In the genomic region with DNA sequence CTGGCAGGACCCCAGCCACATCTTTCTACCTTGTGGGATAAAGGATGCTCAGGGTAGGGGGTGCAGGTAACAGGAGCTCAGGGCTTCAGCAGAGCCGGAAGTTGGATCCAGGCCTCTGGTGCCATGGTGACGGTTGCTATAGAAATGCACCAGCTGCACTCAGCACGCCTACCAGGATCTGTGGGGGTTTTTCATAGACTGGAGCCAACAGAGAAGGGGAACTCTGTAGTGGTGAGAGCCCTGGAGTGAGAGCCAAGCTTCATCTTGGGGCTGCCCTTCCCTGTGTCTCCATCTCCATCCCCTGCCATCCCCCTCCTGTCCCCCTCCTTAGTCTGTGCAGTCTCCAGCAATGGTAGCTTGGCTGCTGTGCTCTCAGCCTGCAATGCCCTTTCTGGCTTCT, we compare ENCODE assay signal across 8 cellular contexts. TPM values are rescaled to one million over a fixed set of nuclear protein-coding genes. Genes with fewer than 3 reads are reported as not detected.
DNase-seq lines count a peak whose midpoint lies in the region; ATAC-seq, FAIRE-seq and TF ChIP-seq lines count a peak whose summit lies in the region.

No MANE protein-coding gene starts in this region.

- H3K36me3 Mint-ChIP-seq in activated naive CD4-positive, alpha-beta T cell treated with anti-CD3 and anti-CD28 coated beads for 36 hours (ENCODE audit: low read depth), result no peaks in the 10 kb centered on the region
- no peaks in the 10 kb centered on the region for H3K36me3 Mint-ChIP-seq in nephron progenitor cell (ENCODE audit: low read depth)

- intact Hi-C loops in activated naive CD4-positive, alpha-beta T cell treated with anti-CD3 and anti-CD28 coated beads for 36 hours (cut with micrococcal nuclease), result no loop called here

- no peaks in the 10 kb centered on the region for H3K4me1 Mint-ChIP-seq in activated naive CD4-positive, alpha-beta T cell treated with anti-CD3 and anti-CD28 coated beads for 36 hours (ENCODE audit: low read depth)
- H3K4me1 Mint-ChIP-seq in nephron progenitor cell, result peaks cover 76% of the 10 kb centered on the region

- H3K27ac Mint-ChIP-seq in activated naive CD4-positive, alpha-beta T cell treated with anti-CD3 and anti-CD28 coated beads for 36 hours, result no peak overlapping the region
- no peak overlapping the region for H3K27ac Mint-ChIP-seq in nephron progenitor cell

- no peaks in the 10 kb centered on the region for H3K9me3 Mint-ChIP-seq in activated naive CD4-positive, alpha-beta T cell treated with anti-CD3 and anti-CD28 coated beads for 36 hours
- H3K9me3 Mint-ChIP-seq in nephron progenitor cell, result no peaks in the 10 kb centered on the region

- H3K27me3 Mint-ChIP-seq in activated naive CD4-positive, alpha-beta T cell treated with anti-CD3 and anti-CD28 coated beads for 36 hours (ENCODE audit: low read depth), result peaks cover 4% of the 10 kb centered on the region
- peaks cover 16% of the 10 kb centered on the region for H3K27me3 Mint-ChIP-seq in nephron progenitor cell (ENCODE audit: low read depth, poor library complexity)

- no peak for FAIRE-seq in RCC 7860 (lab: Jason Lieb, UNC)

- no peak overlapping the region for H3K4me3 Mint-ChIP-seq in activated naive CD4-positive, alpha-beta T cell treated with anti-CD3 and anti-CD28 coated beads for 36 hours
- H3K4me3 Mint-ChIP-seq in nephron progenitor cell, result no peak overlapping the region

- ATAC-seq in HG03442 (IDR thresholded peaks at IDR 0.05; ENCODE audit: unreplicated experiment), result peak; percentile 77
- ATAC-seq in esophagus mucosa, result no peak

- TF ChIP-seq CTCF in nephron progenitor cell (IDR thresholded peaks at IDR 0.05), result no peak

- CTCF ChIA-PET in activated naive CD4-positive, alpha-beta T cell treated with anti-CD3 and anti-CD28 coated beads for 36 hours (lab: Charles Lee), result no interaction called here

- peak; percentile 16 for DNase-seq in activated naive CD4-positive, alpha-beta T cell treated with anti-CD3 and anti-CD28 coated beads for 36 hours
- DNase-seq in activated naive CD4-positive, alpha-beta T cell treated with anti-CD3 and anti-CD28 coated beads, Interleukin-2, amount 50 U/mL, for 16 hours, result no peak
- DNase-seq in SHP77 treated with DMSO at 0.1 percent for 48 hours (lab: John Stamatoyannopoulos, UW) (peak; percentile 16), nephron progenitor cell (peak; percentile 57), RCC 7860 (ENCODE audit: low spot score) (no peak), T1000 (lab: John Stamatoyannopoulos, UW) (no peak)

RNA-seq across cellular contexts. Expression of a gene that starts 27.5 kb away (rescaled TPM):
- 10 to 100 TPM; 35.3 to 36.9 TPM for total RNA-seq in activated naive CD4-positive, alpha-beta T cell treated with anti-CD3 and anti-CD28 coated beads for 36 hours
- total RNA-seq in esophagus mucosa, result 24.3 TPM

Comparison
In these comparisons a context has a peak if more than half of its experiments do, and no peak if none do; other contexts are left out.
1. DNase-seq: peak in activated naive CD4-positive, alpha-beta T cell treated with anti-CD3 and anti-CD28 coated beads for 36 hours (single experiment), SHP77 treated with DMSO at 0.1 percent for 48 hours (single experiment) and nephron progenitor cell (single experiment); none in activated naive CD4-positive, alpha-beta T cell treated with anti-CD3 and anti-CD28 coated beads, Interleukin-2, amount 50 U/mL, for 16 hours (single experiment), RCC 7860 (single experiment) and T1000 (single experiment).